1 cellular context compared by ENCODE assay signal in the genomic region with DNA sequence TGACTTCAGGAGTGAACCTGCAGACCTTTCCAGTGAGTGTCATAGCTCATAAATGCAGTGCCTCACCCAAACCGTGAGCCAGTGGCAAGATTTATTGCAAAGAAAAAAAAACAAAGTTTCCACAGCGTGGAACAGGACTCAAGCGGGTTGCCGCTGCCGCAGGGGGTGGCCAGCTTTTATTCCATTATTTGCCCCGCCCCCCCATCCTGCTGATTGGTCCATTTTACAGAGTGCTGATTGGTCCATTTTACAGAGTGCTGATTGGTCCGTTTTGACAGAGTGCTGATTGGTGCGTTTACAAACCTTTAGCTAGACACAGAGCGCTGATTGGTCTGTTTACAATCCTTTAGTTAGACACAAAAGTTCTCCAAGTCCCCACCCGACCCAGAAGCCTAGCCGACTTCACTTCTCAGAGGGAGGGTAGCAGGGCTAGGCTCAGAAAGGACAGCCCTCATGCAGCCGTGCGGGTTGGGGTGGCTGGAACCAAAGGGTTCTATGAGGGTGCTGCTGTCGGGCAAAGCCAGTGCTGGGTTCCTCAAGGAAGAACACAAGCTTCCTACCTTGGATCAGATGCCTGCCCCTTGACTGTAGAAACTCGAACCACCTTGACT.
TF ChIP-seq lines count a peak whose summit lies in the region.

No MANE protein-coding gene starts in this region.

TF ChIP-seq in HepG2, 621 proteins besides CTCF, POLR2A, EP300 and RAD21:
- peak; percentile 42; the same call in 1 of the 2 replicates for TF ChIP-seq NFYC (CRISPR knock-in tag; IDR thresholded peaks at IDR 0.05)
- no peak for TF ChIP-seq ZNF580 (CRISPR knock-in tag; IDR thresholded peaks at IDR 0.05; ENCODE audit: borderline replicate concordance, low read depth)
- no peak for TF ChIP-seq MED1 (CRISPR knock-in tag; IDR thresholded peaks at IDR 0.05)
- TF ChIP-seq TCF12 (IDR thresholded peaks at IDR 0.05): no peak
- no peak for TF ChIP-seq TCF12 (CRISPR knock-in tag; IDR thresholded peaks at IDR 0.05)
- no peak for TF ChIP-seq ZNF362 (CRISPR knock-in tag; IDR thresholded peaks at IDR 0.05; ENCODE audit: borderline replicate concordance)
- TF ChIP-seq GTF3A (CRISPR knock-in tag; conservative IDR thresholded peaks at IDR 0.05): no peak
- no peak for TF ChIP-seq XRCC5 (optimal IDR thresholded peaks at IDR 0.05; ENCODE audit: low read length)
- TF ChIP-seq, protein P1, sequence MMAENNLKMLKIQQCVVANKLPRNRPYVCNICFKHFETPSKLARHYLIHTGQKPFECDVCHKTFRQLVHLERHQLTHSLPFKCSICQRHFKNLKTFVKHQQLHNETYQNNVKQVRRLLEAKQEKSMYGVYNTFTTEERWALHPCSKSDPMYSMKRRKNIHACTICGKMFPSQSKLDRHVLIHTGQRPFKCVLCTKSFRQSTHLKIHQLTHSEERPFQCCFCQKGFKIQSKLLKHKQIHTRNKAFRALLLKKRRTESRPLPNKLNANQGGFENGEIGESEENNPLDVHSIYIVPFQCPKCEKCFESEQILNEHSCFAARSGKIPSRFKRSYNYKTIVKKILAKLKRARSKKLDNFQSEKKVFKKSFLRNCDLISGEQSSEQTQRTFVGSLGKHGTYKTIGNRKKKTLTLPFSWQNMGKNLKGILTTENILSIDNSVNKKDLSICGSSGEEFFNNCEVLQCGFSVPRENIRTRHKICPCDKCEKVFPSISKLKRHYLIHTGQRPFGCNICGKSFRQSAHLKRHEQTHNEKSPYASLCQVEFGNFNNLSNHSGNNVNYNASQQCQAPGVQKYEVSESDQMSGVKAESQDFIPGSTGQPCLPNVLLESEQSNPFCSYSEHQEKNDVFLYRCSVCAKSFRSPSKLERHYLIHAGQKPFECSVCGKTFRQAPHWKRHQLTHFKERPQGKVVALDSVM (CRISPR knock-in tag; IDR thresholded peaks at IDR 0.05): no peak
- no peak for TF ChIP-seq CBFB (CRISPR knock-in tag; IDR thresholded peaks at IDR 0.05)
- no peak for TF ChIP-seq ZNF557 (CRISPR knock-in tag; IDR thresholded peaks at IDR 0.05)
- peak; percentile 61 for TF ChIP-seq NFYB (CRISPR knock-in tag; IDR thresholded peaks at IDR 0.05)
- no peak for TF ChIP-seq ZNF34 (CRISPR knock-in tag; IDR thresholded peaks at IDR 0.05; ENCODE audit: borderline replicate concordance)
- no peak for TF ChIP-seq USF2 (IDR thresholded peaks at IDR 0.05; ENCODE audit: low read depth, low read length)
- no peak for TF ChIP-seq USF2 (CRISPR knock-in tag; IDR thresholded peaks at IDR 0.05; ENCODE audit: borderline replicate concordance)
- TF ChIP-seq DNMT1 (CRISPR knock-in tag; IDR thresholded peaks at IDR 0.05): no peak
- TF ChIP-seq, protein P2, sequence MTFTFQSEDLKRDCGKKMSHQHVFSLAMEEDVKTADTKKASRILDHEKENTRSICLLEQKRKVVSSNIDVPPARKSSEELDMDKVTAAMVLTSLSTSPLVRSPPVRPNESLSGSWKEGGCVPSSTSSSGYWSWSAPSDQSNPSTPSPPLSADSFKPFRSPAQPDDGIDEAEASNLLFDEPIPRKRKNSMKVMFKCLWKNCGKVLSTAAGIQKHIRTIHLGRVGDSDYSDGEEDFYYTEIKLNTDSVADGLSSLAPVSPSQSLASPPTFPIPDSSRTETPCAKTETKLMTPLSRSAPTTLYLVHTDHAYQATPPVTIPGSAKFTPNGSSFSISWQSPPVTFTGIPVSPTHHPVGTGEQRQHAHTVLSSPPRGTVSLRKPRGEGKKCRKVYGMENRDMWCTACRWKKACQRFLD (CRISPR knock-in tag; IDR thresholded peaks at IDR 0.05; ENCODE audit: borderline replicate concordance): no peak
- TF ChIP-seq ZNF260 (CRISPR knock-in tag; IDR thresholded peaks at IDR 0.05; ENCODE audit: borderline replicate concordance, low read depth): no peak
- no peak for TF ChIP-seq ATRX (CRISPR knock-in tag; IDR thresholded peaks at IDR 0.05; ENCODE audit: borderline replicate concordance)
